ENCODE assay signal across 10 cellular contexts in the genomic region with DNA sequence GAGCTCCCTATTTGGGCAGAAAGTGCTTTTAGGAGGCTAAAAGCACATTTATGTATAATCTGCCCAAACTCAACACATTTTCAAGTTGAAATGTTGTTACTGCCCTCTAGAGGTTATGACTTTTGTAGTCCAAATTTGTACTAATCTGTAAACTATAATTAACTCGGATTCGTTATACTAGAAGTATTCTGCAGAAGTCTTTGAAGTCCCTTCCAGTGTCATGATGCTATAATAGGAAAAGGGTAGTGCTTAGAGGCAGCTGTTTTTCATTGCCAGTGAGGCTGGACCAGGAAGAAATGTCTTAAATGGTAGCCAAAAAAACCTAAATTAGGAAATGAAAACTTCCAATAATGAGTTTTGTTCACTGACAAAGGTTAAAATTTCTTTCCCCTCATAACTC. TPM values are rescaled to one million over a fixed set of nuclear protein-coding genes. Genes with fewer than 3 reads are reported as not detected.
DNase-seq lines count a peak whose midpoint lies in the region; ATAC-seq and TF ChIP-seq lines count a peak whose summit lies in the region.
"Had no signal": no experiment of that assay in that cellular context is flagged by ENCODE, and none has a peak within 500 bp of the region (broad histone marks: within the 10 kb centered on the region; RNA-seq: fewer than 3 reads in every experiment).

No MANE protein-coding gene starts in this region.

- CTCF ChIA-PET in activated CD8-positive, alpha-beta T cell treated with anti-CD3 and anti-CD28 coated beads for 36 hours (lab: Charles Lee): interaction anchor here (0.7 to 3.1 kb wide), 12 partner anchors 9 to 279 kb away, joined by 3 to 24 read pairs (median 3); a partner anchor contains a TSS
- CTCF ChIA-PET in activated CD8-positive, alpha-beta T cell treated with anti-CD3 and anti-CD28 coated beads, Interleukin-2, amount 10 ng/mL, durations not matched to agents 7 days and 5 days (lab: Charles Lee): interaction anchor here (0.8 to 4.7 kb wide), 13 partner anchors 8 to 276 kb away, joined by 3 to 26 read pairs (median 4); a partner anchor contains a TSS

- peaks cover 74% of the 10 kb centered on the region for H3K36me3 ChIP-seq in right atrium auricular region
- no peaks in the 10 kb centered on the region for H3K36me3 ChIP-seq in uterus

- no peak for ATAC-seq in activated CD8-positive, alpha-beta T cell treated with anti-CD3 and anti-CD28 coated beads for 36 hours
- ATAC-seq in activated CD8-positive, alpha-beta T cell treated with anti-CD3 and anti-CD28 coated beads, Interleukin-2, amount 10 ng/mL, durations not matched to agents 7 days and 5 days: no peak
- no peak for ATAC-seq in HG03039 (IDR thresholded peaks at IDR 0.05; ENCODE audit: unreplicated experiment)
- ATAC-seq in GM19467 (IDR thresholded peaks at IDR 0.05; ENCODE audit: unreplicated experiment): no peak

- POLR2A ChIA-PET in activated CD8-positive, alpha-beta T cell treated with anti-CD3 and anti-CD28 coated beads for 36 hours (lab: Charles Lee): no interaction called here
- POLR2A ChIA-PET in activated CD8-positive, alpha-beta T cell treated with anti-CD3 and anti-CD28 coated beads, Interleukin-2, amount 10 ng/mL, durations not matched to agents 7 days and 5 days (lab: Charles Lee): interaction anchor here (0.6 kb wide), 1 partner anchor 89 kb away, joined by 4 read pairs; no protein-coding TSS in a partner anchor

- intact Hi-C loops in activated CD8-positive, alpha-beta T cell treated with anti-CD3 and anti-CD28 coated beads for 36 hours (cut with micrococcal nuclease): loop anchor here (5.0 kb wide), 1 partner anchor 69 kb away; a partner anchor contains a TSS
- intact Hi-C loops in uterus (cut with DNase I; ENCODE audit: low total_unique reads): loop anchor here (10.0 kb wide), 1 partner anchor 67 kb away; a partner anchor contains a TSS

- TF ChIP-seq POLR2A in uterus (IDR thresholded peaks at IDR 0.05): no peak

- H3K9me3 ChIP-seq in right atrium auricular region (no peaks in the 10 kb centered on the region), uterus (no peaks in the 10 kb centered on the region)

- no peaks in the 10 kb centered on the region for H3K9me3 Mint-ChIP-seq in activated CD8-positive, alpha-beta T cell treated with anti-CD3 and anti-CD28 coated beads for 36 hours
- no peaks in the 10 kb centered on the region for H3K9me3 Mint-ChIP-seq in activated CD8-positive, alpha-beta T cell treated with anti-CD3 and anti-CD28 coated beads, Interleukin-2, amount 10 ng/mL, durations not matched to agents 7 days and 5 days (ENCODE audit: insufficient read depth)

- no peak overlapping the region for H3K4me3 Mint-ChIP-seq in activated CD8-positive, alpha-beta T cell treated with anti-CD3 and anti-CD28 coated beads for 36 hours
- no peak overlapping the region for H3K4me3 Mint-ChIP-seq in activated CD8-positive, alpha-beta T cell treated with anti-CD3 and anti-CD28 coated beads, Interleukin-2, amount 10 ng/mL, durations not matched to agents 7 days and 5 days
- H3K4me3 Mint-ChIP-seq: activated naive CD8-positive, alpha-beta T cell had no signal

- H3K27me3 Mint-ChIP-seq in activated CD8-positive, alpha-beta T cell treated with anti-CD3 and anti-CD28 coated beads for 36 hours: no peaks in the 10 kb centered on the region
- no peaks in the 10 kb centered on the region for H3K27me3 Mint-ChIP-seq in activated CD8-positive, alpha-beta T cell treated with anti-CD3 and anti-CD28 coated beads, Interleukin-2, amount 10 ng/mL, durations not matched to agents 7 days and 5 days (ENCODE audit: low read depth)
- H3K27me3 Mint-ChIP-seq: activated naive CD8-positive, alpha-beta T cell had no signal

- no peak overlapping the region for H3K27ac Mint-ChIP-seq in activated CD8-positive, alpha-beta T cell treated with anti-CD3 and anti-CD28 coated beads for 36 hours
- H3K27ac Mint-ChIP-seq in activated CD8-positive, alpha-beta T cell treated with anti-CD3 and anti-CD28 coated beads, Interleukin-2, amount 10 ng/mL, durations not matched to agents 7 days and 5 days: no peak overlapping the region
- H3K27ac Mint-ChIP-seq: activated naive CD8-positive, alpha-beta T cell had no signal

- H3K4me3 ChIP-seq in right atrium auricular region (no peak overlapping the region), uterus (no peak overlapping the region)

- H3K27ac ChIP-seq in VCaP (peak overlapping the region; percentile 32; the same call in 1 of the 2 replicates), right atrium auricular region (peak overlapping the region; percentile 59 to 82), uterus (peak overlapping the region; percentile 64 to 71)

- H3K36me3 Mint-ChIP-seq in activated CD8-positive, alpha-beta T cell treated with anti-CD3 and anti-CD28 coated beads for 36 hours (ENCODE audit: low read depth): peaks cover 16% of the 10 kb centered on the region
- H3K36me3 Mint-ChIP-seq in activated CD8-positive, alpha-beta T cell treated with anti-CD3 and anti-CD28 coated beads, Interleukin-2, amount 10 ng/mL, durations not matched to agents 7 days and 5 days (ENCODE audit: low read depth): peaks cover 29% of the 10 kb centered on the region

- H3K4me1 ChIP-seq in right atrium auricular region (peaks cover 0 to 50% of the 10 kb centered on the region in 2 donors), uterus (no peaks in the 10 kb centered on the region)

- peak; percentile 47 for TF ChIP-seq CTCF in activated CD8-positive, alpha-beta T cell treated with anti-CD3 and anti-CD28 coated beads for 36 hours (IDR thresholded peaks at IDR 0.05)
- TF ChIP-seq CTCF in VCaP (conservative IDR thresholded peaks at IDR 0.05) (peak; percentile 63), right atrium auricular region (IDR thresholded peaks at IDR 0.05) (peak in 1 of 2 donors; percentile 61), uterus (IDR thresholded peaks at IDR 0.05) (peak; percentile 34 to 56 (median 35))

- H3K27me3 ChIP-seq in right atrium auricular region: no peaks in the 10 kb centered on the region
- H3K27me3 ChIP-seq in uterus: no peaks in the 10 kb centered on the region

- H3K4me1 Mint-ChIP-seq in activated CD8-positive, alpha-beta T cell treated with anti-CD3 and anti-CD28 coated beads for 36 hours (ENCODE audit: low read depth): peaks cover 13% of the 10 kb centered on the region
- H3K4me1 Mint-ChIP-seq in activated CD8-positive, alpha-beta T cell treated with anti-CD3 and anti-CD28 coated beads, Interleukin-2, amount 10 ng/mL, durations not matched to agents 7 days and 5 days (ENCODE audit: low read depth): peaks cover 29% of the 10 kb centered on the region

- DNase-seq in activated CD8-positive, alpha-beta T cell treated with anti-CD3 and anti-CD28 coated beads for 36 hours: no peak
- DNase-seq in activated CD8-positive, alpha-beta T cell treated with anti-CD3 and anti-CD28 coated beads, Interleukin-2, amount 10 ng/mL, durations not matched to agents 7 days and 5 days: no peak
- DNase-seq in right atrium auricular region (ENCODE audit: low spot score) (no peak), uterus (no peak), NCI-H345 (lab: John Stamatoyannopoulos, UW) (no peak)
- DNase-seq: DMS153 had no signal

RNA-seq across cellular contexts. Expression of a gene that starts 44.8 kb away (rescaled TPM):
- total RNA-seq in activated CD8-positive, alpha-beta T cell treated with anti-CD3 and anti-CD28 coated beads for 36 hours: not detected
- total RNA-seq in activated CD8-positive, alpha-beta T cell treated with anti-CD3 and anti-CD28 coated beads, Interleukin-2, amount 10 ng/mL, durations not matched to agents 7 days and 5 days: not detected
- 1 to 10 TPM; 1.8 to 4.9 TPM for total RNA-seq in right atrium auricular region
- total RNA-seq in uterus: 10 to 100 TPM in 1 of 4 donors, 1 to 10 TPM in 1, under 1 TPM in 2; 0.29 to 53.0 (median 2.4) TPM
